ENCODE assay signal across 8 cellular contexts in genomic region chr19:49875801-49876421, GRCh38. TPM values are rescaled to one million over a fixed set of nuclear protein-coding genes. Genes with fewer than 3 reads are reported as not detected.
DNase-seq lines count a peak whose midpoint lies in the region; ATAC-seq, FAIRE-seq and TF ChIP-seq lines count a peak whose summit lies in the region.

No MANE protein-coding gene starts in this region.

- peaks cover 14% of the 10 kb centered on the region for H3K79me2 ChIP-seq in neural cell (replicated peaks; ENCODE audit: insufficient read depth, low read length)

- H3K9me3 ChIP-seq in neural cell (ENCODE audit: low read length), result no peaks in the 10 kb centered on the region

- H3K4me3 ChIP-seq in fibroblast of mammary gland (ENCODE audit: control insufficient read depth, low read depth, low read length) (peak overlapping the region; percentile 98), neural cell (ENCODE audit: low read length) (peak overlapping the region; percentile 75)

- no peak for TF ChIP-seq RAD21 in neural cell (conservative IDR thresholded peaks at IDR 0.05)

- H3K36me3 ChIP-seq in neural cell (ENCODE audit: insufficient read depth, low read length), result no peaks in the 10 kb centered on the region

- no peak for ATAC-seq in GM21367 (IDR thresholded peaks at IDR 0.05; ENCODE audit: unreplicated experiment)

- peak overlapping the region; percentile 97 for H3K9ac ChIP-seq in neural cell (ENCODE audit: low read length)

- peak; percentile 32 for DNase-seq in NCI-H1694 treated with DMSO at 0.1 percent for 48 hours (lab: John Stamatoyannopoulos, UW)
- no peak for DNase-seq in NCI-H1694 (lab: John Stamatoyannopoulos, UW)
- peak; percentile 21 to 77 for DNase-seq in NCI-H446 (lab: John Stamatoyannopoulos, UW)
- DNase-seq in activated T-cell treated with anti-CD3 and anti-CD28 coated beads for 24 hours (ENCODE audit: low read depth), result peak; percentile 40
- DNase-seq in fibroblast of mammary gland (ENCODE audit: low read depth), result no peak
- peak; percentile 56 for DNase-seq in urothelium cell line (ENCODE audit: low spot score)

- no peaks in the 10 kb centered on the region for H3K27me3 ChIP-seq in neural cell (ENCODE audit: insufficient read depth, low read depth, low read length)

- H3F3A ChIP-seq in neural cell (ENCODE audit: insufficient read depth, low read length, poor library complexity, severe bottlenecking), result no peaks in the 10 kb centered on the region

- no peak for TF ChIP-seq CTCF in fibroblast of mammary gland (conservative IDR thresholded peaks at IDR 0.05; ENCODE audit: control insufficient read depth, insufficient read depth, low read depth, low read length)
- no peak for TF ChIP-seq CTCF in neural cell (IDR thresholded peaks at IDR 0.05; ENCODE audit: poor library complexity, severe bottlenecking)

- peak overlapping the region; percentile 81 for H3K4me2 ChIP-seq in neural cell (ENCODE audit: low read length)

- H3K9me2 ChIP-seq in neural cell (ENCODE audit: insufficient read depth, low read length), result no peaks in the 10 kb centered on the region

- FAIRE-seq in urothelium cell line (lab: Jason Lieb, UNC), result no peak

- H4K20me1 ChIP-seq in neural cell (ENCODE audit: insufficient read depth), result no peaks in the 10 kb centered on the region

- peak overlapping the region; percentile 93 for H3K27ac ChIP-seq in neural cell (ENCODE audit: low read length)

- no peak for TF ChIP-seq EP300 in neural cell (conservative IDR thresholded peaks at IDR 0.05; ENCODE audit: poor library complexity, severe bottlenecking)

- H2AFZ ChIP-seq in neural cell (ENCODE audit: low read depth, low read length), result peak overlapping the region; percentile 43

TF ChIP-seq in neural cell, 6 proteins besides CTCF, POLR2A, EP300 and RAD21:
- peak; percentile 3 for TF ChIP-seq TAF1 (IDR thresholded peaks at IDR 0.05; ENCODE audit: low read depth)
- TF ChIP-seq, protein P1, sequence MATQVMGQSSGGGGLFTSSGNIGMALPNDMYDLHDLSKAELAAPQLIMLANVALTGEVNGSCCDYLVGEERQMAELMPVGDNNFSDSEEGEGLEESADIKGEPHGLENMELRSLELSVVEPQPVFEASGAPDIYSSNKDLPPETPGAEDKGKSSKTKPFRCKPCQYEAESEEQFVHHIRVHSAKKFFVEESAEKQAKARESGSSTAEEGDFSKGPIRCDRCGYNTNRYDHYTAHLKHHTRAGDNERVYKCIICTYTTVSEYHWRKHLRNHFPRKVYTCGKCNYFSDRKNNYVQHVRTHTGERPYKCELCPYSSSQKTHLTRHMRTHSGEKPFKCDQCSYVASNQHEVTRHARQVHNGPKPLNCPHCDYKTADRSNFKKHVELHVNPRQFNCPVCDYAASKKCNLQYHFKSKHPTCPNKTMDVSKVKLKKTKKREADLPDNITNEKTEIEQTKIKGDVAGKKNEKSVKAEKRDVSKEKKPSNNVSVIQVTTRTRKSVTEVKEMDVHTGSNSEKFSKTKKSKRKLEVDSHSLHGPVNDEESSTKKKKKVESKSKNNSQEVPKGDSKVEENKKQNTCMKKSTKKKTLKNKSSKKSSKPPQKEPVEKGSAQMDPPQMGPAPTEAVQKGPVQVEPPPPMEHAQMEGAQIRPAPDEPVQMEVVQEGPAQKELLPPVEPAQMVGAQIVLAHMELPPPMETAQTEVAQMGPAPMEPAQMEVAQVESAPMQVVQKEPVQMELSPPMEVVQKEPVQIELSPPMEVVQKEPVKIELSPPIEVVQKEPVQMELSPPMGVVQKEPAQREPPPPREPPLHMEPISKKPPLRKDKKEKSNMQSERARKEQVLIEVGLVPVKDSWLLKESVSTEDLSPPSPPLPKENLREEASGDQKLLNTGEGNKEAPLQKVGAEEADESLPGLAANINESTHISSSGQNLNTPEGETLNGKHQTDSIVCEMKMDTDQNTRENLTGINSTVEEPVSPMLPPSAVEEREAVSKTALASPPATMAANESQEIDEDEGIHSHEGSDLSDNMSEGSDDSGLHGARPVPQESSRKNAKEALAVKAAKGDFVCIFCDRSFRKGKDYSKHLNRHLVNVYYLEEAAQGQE (IDR thresholded peaks at IDR 0.05; ENCODE audit: borderline replicate concordance), result no peak
TF ChIP-seq in neural cell: peak in this region for 1.

RNA-seq across cellular contexts. Expression of gene AKT1S1, which starts 1.2 kb away (rescaled TPM):
- polyA plus RNA-seq in neural cell, result 4.8 and 7.4 TPM in 2 replicates
- 5.4 and 6.8 TPM in 2 replicates for polyA minus RNA-seq in neural cell

RNA-seq across cellular contexts. Expression of gene TBC1D17, which starts 1.6 kb away (rescaled TPM):
- polyA plus RNA-seq in neural cell, result 13.1 and 13.2 TPM in 2 replicates
- polyA minus RNA-seq in neural cell, result 9.3 and 10.5 TPM in 2 replicates

RNA-seq across cellular contexts. Expression of gene PNKP, which starts 8.5 kb away (rescaled TPM):
- polyA plus RNA-seq in neural cell, result 43.1 and 43.6 TPM in 2 replicates
- polyA minus RNA-seq in neural cell, result 25.8 and 33.6 TPM in 2 replicates

RNA-seq across cellular contexts. Expression of gene IL4I1, which starts 20.8 kb away (rescaled TPM):
- not detected in 2 replicates for polyA plus RNA-seq in neural cell
- not detected in 2 replicates for polyA minus RNA-seq in neural cell

RNA-seq across cellular contexts. Expression of gene PTOV1, which starts 25.0 kb away (rescaled TPM):
- polyA plus RNA-seq in neural cell, result 199 and 288 TPM in 2 replicates
- 122 and 133 TPM in 2 replicates for polyA minus RNA-seq in neural cell

Comparison
In these comparisons a context has a peak if more than half of its experiments do, and no peak if none do; other contexts are left out.
1. DNase-seq: peak in NCI-H1694 treated with DMSO at 0.1 percent for 48 hours (single experiment), NCI-H446 (2 of 2), activated T-cell treated with anti-CD3 and anti-CD28 coated beads for 24 hours (single experiment) and urothelium cell line (single experiment); none in NCI-H1694 (single experiment) and fibroblast of mammary gland (single experiment).